Comparison of ENCODE assay signal across 11 cellular contexts in the genomic region with DNA sequence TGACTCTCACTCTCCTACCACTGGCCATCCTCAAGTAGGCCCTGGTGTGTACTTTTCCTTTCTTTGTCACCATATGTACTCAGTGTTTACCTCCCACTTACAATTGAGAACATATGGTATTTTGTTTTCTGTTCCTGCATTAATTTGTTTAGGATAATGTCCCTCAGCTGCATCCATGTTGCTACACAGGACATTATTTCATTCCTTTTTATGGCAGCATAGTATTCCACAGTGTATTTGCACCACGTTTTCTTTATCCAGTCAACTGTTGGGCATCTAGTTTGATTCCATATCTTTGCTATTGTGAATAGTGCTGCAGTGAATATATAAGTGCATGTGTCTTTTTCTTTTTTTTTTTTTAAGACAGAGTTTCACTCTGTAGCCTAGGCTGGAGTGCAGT.
"Had no signal": no experiment of that assay in that cellular context is flagged by ENCODE, and none has a peak within 500 bp of the region (broad histone marks: within the 10 kb centered on the region; RNA-seq: fewer than 3 reads in every experiment).

No MANE protein-coding gene starts in this region.

- H3K9ac ChIP-seq: GM23248 had no signal

- ATAC-seq: GM23338, HCT116 had no signal

- H3K4me3 ChIP-seq: GM23248, GM23338, HAP-1 had no signal

- H3K4me1 ChIP-seq: HAP-1 had no signal

- H3K27ac Mint-ChIP-seq: GM23338, H9, HFFc6 had no signal

- H3K4me2 ChIP-seq: GM23338 had no signal

- H3K4me3 Mint-ChIP-seq: GM23338, H9, HFFc6 had no signal

- H2AFZ ChIP-seq: GM23248, GM23338 had no signal

- FAIRE-seq: H1, H54 had no signal

- H3K9me3 ChIP-seq: HAP-1 had no signal

- H3K27ac ChIP-seq: GM23248 had no signal

- H3K9me3 Mint-ChIP-seq: GM23338, HFFc6 had no signal

- DNase-seq: GM23248, GOT3, H7, H9, HCEC 1CT, HFFc6 had no signal
